ENCODE assay signal across 1 cellular context in the genomic region with DNA sequence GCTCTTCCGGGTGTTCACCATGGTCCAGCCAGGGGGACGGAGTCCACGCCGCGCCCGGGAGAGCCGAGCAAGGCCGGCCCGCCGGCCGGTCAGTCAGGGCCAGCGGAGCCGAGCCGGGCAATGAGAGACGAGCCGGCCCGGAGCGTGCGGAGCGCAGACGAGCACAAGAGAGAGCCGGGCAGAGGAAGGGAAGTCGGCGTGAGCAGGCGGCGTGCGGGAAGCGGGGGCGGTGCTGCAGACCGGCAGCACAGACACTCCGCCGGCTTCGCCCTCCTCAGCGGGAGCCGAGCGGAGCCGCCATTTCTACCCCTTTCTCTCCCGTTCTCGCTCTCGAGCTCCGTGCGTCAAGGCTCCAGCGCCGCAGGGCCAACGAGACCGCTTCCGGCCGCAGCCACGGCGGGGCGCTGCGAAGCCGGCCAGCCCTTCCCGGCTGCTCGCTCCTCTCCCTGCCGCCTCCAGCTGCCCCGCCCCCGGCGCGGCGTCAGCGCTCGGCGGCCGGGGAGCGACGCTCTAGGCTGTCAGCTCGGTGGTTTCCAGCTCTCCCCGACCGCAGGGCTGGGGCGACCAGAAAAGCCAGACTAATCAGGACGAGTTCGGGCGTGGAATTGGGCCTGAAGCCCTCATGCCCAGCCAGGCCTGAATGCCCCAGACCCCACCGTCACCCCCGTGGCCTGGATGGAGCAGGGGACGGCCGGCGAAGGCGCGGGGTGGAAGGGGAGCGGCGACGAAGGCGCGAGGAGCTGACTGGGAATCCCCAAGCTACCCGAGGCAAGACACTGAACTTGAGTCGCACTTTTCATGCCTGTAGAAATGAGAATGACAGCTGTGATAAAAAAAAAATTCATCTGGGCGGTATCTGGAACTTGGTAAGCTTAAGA.
TF ChIP-seq lines count a peak whose summit lies in the region.

TSS of gene ATAD2B (minus strand) at position 374 of the 878 bp plus-strand sequence. CDS start at position 21, 353 bp downstream.

TF ChIP-seq in K562, 482 proteins besides CTCF, POLR2A, EP300 and RAD21 (continued from another document and continues in another):
- 0 out of 2 replicates have a peak, but pooled peaks have one; percentile 18 for TF ChIP-seq ZNF592 (IDR thresholded peaks at IDR 0.05)
- no peak for TF ChIP-seq PHF21A (IDR thresholded peaks at IDR 0.05; ENCODE audit: borderline replicate concordance, low read depth)
- no peak for TF ChIP-seq RFX1 (IDR thresholded peaks at IDR 0.05)
- no peak for TF ChIP-seq CHD1 (IDR thresholded peaks at IDR 0.05; ENCODE audit: low read length)
- TF ChIP-seq TAF1 (IDR thresholded peaks at IDR 0.05; ENCODE audit: control insufficient read depth, extremely low read depth, insufficient read depth, low read length, severe bottlenecking): peak; percentile 89
- peak in 1 of 2 experiments; percentile 56; a peak in 1 of 4 replicates for TF ChIP-seq SRF (CRISPR knock-in tag; IDR thresholded peaks at IDR 0.05)
- peak; percentile 20 for TF ChIP-seq HNRNPK (IDR thresholded peaks at IDR 0.05; ENCODE audit: low read depth, low read length, poor library complexity, severe bottlenecking)
- no peak for TF ChIP-seq IRF2 (CRISPR knock-in tag; IDR thresholded peaks at IDR 0.05)
- no peak for TF ChIP-seq HIVEP1 (CRISPR knock-in tag; IDR thresholded peaks at IDR 0.05)
- TF ChIP-seq ATF4 (CRISPR knock-in tag; IDR thresholded peaks at IDR 0.05): no peak
- TF ChIP-seq SNAPC5 (CRISPR knock-in tag; IDR thresholded peaks at IDR 0.05): no peak
- TF ChIP-seq C11orf30 (IDR thresholded peaks at IDR 0.05; ENCODE audit: low read depth): peak; percentile 74
- TF ChIP-seq SIX5 (IDR thresholded peaks at IDR 0.05; ENCODE audit: borderline replicate concordance in 1 of 2, insufficient read depth in 1 of 2, low read depth in 1 of 2, low read length in 2 of 2): no peak
- TF ChIP-seq AFF1 (IDR thresholded peaks at IDR 0.05; ENCODE audit: low read depth in 1 of 2, partially characterized antibody in 2 of 2): no peak
- 0 out of 2 replicates have a peak, but pooled peaks have one; percentile 49 for TF ChIP-seq IRF1 (CRISPR knock-in tag; IDR thresholded peaks at IDR 0.05; ENCODE audit: borderline replicate concordance)
- TF ChIP-seq KDM2B (CRISPR knock-in tag; IDR thresholded peaks at IDR 0.05): peak; percentile 13; the same call in 1 of the 2 replicates
- peak; percentile 73; the same call in 1 of the 2 replicates for TF ChIP-seq L3MBTL2 (IDR thresholded peaks at IDR 0.05)
- TF ChIP-seq NCOA1 (IDR thresholded peaks at IDR 0.05; ENCODE audit: low read depth): no peak
- no peak for TF ChIP-seq EHMT2 (IDR thresholded peaks at IDR 0.05)
- TF ChIP-seq CHD4 (IDR thresholded peaks at IDR 0.05; ENCODE audit: insufficient read depth, insufficient replicate concordance, low read depth, low read length, poor library complexity, severe bottlenecking): no peak
- no peak for TF ChIP-seq NELFE (IDR thresholded peaks at IDR 0.05; ENCODE audit: insufficient read depth, insufficient read length)
- TF ChIP-seq, protein P1, sequence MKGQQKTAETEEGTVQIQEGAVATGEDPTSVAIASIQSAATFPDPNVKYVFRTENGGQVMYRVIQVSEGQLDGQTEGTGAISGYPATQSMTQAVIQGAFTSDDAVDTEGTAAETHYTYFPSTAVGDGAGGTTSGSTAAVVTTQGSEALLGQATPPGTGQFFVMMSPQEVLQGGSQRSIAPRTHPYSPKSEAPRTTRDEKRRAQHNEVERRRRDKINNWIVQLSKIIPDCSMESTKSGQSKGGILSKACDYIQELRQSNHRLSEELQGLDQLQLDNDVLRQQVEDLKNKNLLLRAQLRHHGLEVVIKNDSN (CRISPR knock-in tag; IDR thresholded peaks at IDR 0.05): no peak; the same call in 1 of the 2 replicates
- no peak for TF ChIP-seq NFXL1 (CRISPR knock-in tag; IDR thresholded peaks at IDR 0.05)
- TF ChIP-seq, protein P2, sequence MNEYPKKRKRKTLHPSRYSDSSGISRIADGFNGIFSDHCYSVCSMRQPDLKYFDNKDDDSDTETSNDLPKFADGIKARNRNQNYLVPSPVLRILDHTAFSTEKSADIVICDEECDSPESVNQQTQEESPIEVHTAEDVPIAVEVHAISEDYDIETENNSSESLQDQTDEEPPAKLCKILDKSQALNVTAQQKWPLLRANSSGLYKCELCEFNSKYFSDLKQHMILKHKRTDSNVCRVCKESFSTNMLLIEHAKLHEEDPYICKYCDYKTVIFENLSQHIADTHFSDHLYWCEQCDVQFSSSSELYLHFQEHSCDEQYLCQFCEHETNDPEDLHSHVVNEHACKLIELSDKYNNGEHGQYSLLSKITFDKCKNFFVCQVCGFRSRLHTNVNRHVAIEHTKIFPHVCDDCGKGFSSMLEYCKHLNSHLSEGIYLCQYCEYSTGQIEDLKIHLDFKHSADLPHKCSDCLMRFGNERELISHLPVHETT (CRISPR knock-in tag; conservative IDR thresholded peaks at IDR 0.05 in 1 of 2, IDR thresholded peaks at IDR 0.05 in 1 of 2): peak in 1 of 2 experiments; percentile 28; a peak in 2 of 4 replicates
- peak; percentile 90 for TF ChIP-seq SP2 (IDR thresholded peaks at IDR 0.05; ENCODE audit: extremely low read depth, low read depth, low read length, poor library complexity, severe bottlenecking)
- TF ChIP-seq MYNN (IDR thresholded peaks at IDR 0.05): no peak; the same call in 1 of the 2 replicates
- no peak for TF ChIP-seq MYNN (CRISPR knock-in tag; IDR thresholded peaks at IDR 0.05)
- peak; percentile 84 for TF ChIP-seq TAF7 (tag; IDR thresholded peaks at IDR 0.05)
- peak; percentile 55; the same call in 1 of the 2 replicates for TF ChIP-seq SNIP1 (IDR thresholded peaks at IDR 0.05; ENCODE audit: low read depth)
- no peak for TF ChIP-seq ZNF124 (CRISPR knock-in tag; IDR thresholded peaks at IDR 0.05)
- no peak for TF ChIP-seq E2F3 (CRISPR knock-in tag; IDR thresholded peaks at IDR 0.05)
- no peak for TF ChIP-seq ZFP36 (IDR thresholded peaks at IDR 0.05; ENCODE audit: low read depth, low read length, partially characterized antibody)
- TF ChIP-seq, protein P3, sequence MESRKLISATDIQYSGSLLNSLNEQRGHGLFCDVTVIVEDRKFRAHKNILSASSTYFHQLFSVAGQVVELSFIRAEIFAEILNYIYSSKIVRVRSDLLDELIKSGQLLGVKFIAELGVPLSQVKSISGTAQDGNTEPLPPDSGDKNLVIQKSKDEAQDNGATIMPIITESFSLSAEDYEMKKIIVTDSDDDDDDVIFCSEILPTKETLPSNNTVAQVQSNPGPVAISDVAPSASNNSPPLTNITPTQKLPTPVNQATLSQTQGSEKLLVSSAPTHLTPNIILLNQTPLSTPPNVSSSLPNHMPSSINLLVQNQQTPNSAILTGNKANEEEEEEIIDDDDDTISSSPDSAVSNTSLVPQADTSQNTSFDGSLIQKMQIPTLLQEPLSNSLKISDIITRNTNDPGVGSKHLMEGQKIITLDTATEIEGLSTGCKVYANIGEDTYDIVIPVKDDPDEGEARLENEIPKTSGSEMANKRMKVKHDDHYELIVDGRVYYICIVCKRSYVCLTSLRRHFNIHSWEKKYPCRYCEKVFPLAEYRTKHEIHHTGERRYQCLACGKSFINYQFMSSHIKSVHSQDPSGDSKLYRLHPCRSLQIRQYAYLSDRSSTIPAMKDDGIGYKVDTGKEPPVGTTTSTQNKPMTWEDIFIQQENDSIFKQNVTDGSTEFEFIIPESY (CRISPR knock-in tag; IDR thresholded peaks at IDR 0.05): peak; percentile 83
- TF ChIP-seq MTA1 (IDR thresholded peaks at IDR 0.05; ENCODE audit: borderline replicate concordance): 0 out of 2 replicates have a peak, but pooled peaks have one; percentile 27
- peak; percentile 54; the same call in 1 of the 2 replicates for TF ChIP-seq DIDO1 (tag; IDR thresholded peaks at IDR 0.05; ENCODE audit: low read depth)
- TF ChIP-seq HNRNPUL1 (IDR thresholded peaks at IDR 0.05; ENCODE audit: low read length): no peak
- TF ChIP-seq TRIM24 (IDR thresholded peaks at IDR 0.05): no peak
- no peak for TF ChIP-seq ZNF780A (CRISPR knock-in tag; IDR thresholded peaks at IDR 0.05)
- TF ChIP-seq RFX7 (CRISPR knock-in tag; IDR thresholded peaks at IDR 0.05): no peak
- no peak for TF ChIP-seq BACH1 (tag; IDR thresholded peaks at IDR 0.05)
- TF ChIP-seq, protein P4, sequence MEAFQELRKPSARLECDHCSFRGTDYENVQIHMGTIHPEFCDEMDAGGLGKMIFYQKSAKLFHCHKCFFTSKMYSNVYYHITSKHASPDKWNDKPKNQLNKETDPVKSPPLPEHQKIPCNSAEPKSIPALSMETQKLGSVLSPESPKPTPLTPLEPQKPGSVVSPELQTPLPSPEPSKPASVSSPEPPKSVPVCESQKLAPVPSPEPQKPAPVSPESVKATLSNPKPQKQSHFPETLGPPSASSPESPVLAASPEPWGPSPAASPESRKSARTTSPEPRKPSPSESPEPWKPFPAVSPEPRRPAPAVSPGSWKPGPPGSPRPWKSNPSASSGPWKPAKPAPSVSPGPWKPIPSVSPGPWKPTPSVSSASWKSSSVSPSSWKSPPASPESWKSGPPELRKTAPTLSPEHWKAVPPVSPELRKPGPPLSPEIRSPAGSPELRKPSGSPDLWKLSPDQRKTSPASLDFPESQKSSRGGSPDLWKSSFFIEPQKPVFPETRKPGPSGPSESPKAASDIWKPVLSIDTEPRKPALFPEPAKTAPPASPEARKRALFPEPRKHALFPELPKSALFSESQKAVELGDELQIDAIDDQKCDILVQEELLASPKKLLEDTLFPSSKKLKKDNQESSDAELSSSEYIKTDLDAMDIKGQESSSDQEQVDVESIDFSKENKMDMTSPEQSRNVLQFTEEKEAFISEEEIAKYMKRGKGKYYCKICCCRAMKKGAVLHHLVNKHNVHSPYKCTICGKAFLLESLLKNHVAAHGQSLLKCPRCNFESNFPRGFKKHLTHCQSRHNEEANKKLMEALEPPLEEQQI (IDR thresholded peaks at IDR 0.05): no peak
- TF ChIP-seq MAZ (CRISPR knock-in tag; conservative IDR thresholded peaks at IDR 0.05 in 1 of 2, IDR thresholded peaks at IDR 0.05 in 1 of 2): peak; percentile 96 to 98
- TF ChIP-seq FUS (optimal IDR thresholded peaks at IDR 0.05; ENCODE audit: low read depth, low read length): peak; percentile 33
- no peak for TF ChIP-seq PTRF (tag; IDR thresholded peaks at IDR 0.05)
